16 cellular contexts compared by ENCODE assay signal in genomic region chr22:45073064-45073463, GRCh38.
DNase-seq lines count a peak whose midpoint lies in the region; ATAC-seq and TF ChIP-seq lines count a peak whose summit lies in the region.
"Had no signal": no experiment of that assay in that cellular context is flagged by ENCODE, and none has a peak within 500 bp of the region (broad histone marks: within the 10 kb centered on the region; RNA-seq: fewer than 3 reads in every experiment).

No MANE protein-coding gene starts in this region.

- no peak overlapping the region for H2AK5ac ChIP-seq in mesenchymal stem cell (ENCODE audit: low read length, severe bottlenecking)

- H3K18ac ChIP-seq in mesenchymal stem cell (ENCODE audit: low read depth in 1 of 2, low read length in 2 of 2) = no peak overlapping the region

- H3K27ac ChIP-seq in OCI-LY3 (ENCODE audit: low read length) (no peak overlapping the region), mesenchymal stem cell (ENCODE audit: low read length, poor library complexity, severe bottlenecking) (no peak overlapping the region), Peyer's patch (no peak overlapping the region)
- H3K27ac ChIP-seq: left ventricle myocardium inferior, uterus, WERI-Rb-1 had no signal

- DNase-seq in NCI-H748 (lab: John Stamatoyannopoulos, UW; ENCODE audit: unreplicated experiment) (peak; percentile 63), NCI-H748 treated with DMSO at 0.1 percent for 48 hours (lab: John Stamatoyannopoulos, UW) (no peak), NCI-H1105 (lab: John Stamatoyannopoulos, UW) (peak; percentile 63), mesenchymal stem cell (no peak), left lobe of liver (ENCODE audit: low spot score) (no peak), Peyer's patch (no peak)
- DNase-seq: C1 segment of cervical spinal cord; effector memory CD8-positive, alpha-beta T cell; left ventricle myocardium inferior; NCI-H1092 treated with DMSO at 0.1 percent for 48 hours; NCI-H524; stimulated activated CD4-positive, alpha-beta T cell treated with anti-CD3 and anti-CD28 coated beads, Interleukin-2, amount 100 ng/mL, for 24 hours; uterus; WERI-Rb-1 had no signal

- no peak overlapping the region for H2BK12ac ChIP-seq in mesenchymal stem cell (ENCODE audit: low read length in 2 of 2)

- WGBS in mesenchymal stem cell = 81% methylated on average over 5 of the region's 5 CpGs

- H3K9me3 ChIP-seq in OCI-LY3 (ENCODE audit: insufficient read depth, low read length) = no peaks in the 10 kb centered on the region
- H3K9me3 ChIP-seq in iPS-15b (ENCODE audit: control insufficient read depth, insufficient read depth, low read length) = no peaks in the 10 kb centered on the region
- peaks cover 9% of the 10 kb centered on the region for H3K9me3 ChIP-seq in mesenchymal stem cell (ENCODE audit: control insufficient read depth, low read length)
- H3K9me3 ChIP-seq in Peyer's patch = no peaks in the 10 kb centered on the region
- H3K9me3 ChIP-seq: uterus had no signal

- H3K79me1 ChIP-seq in mesenchymal stem cell (replicated peaks; ENCODE audit: low read length, poor library complexity, severe bottlenecking) = no peaks in the 10 kb centered on the region

- no peak overlapping the region for H4K8ac ChIP-seq in mesenchymal stem cell (ENCODE audit: low read length)

- H4K91ac ChIP-seq in mesenchymal stem cell (ENCODE audit: low read length) = no peak overlapping the region

- no peaks in the 10 kb centered on the region for H3K36me3 ChIP-seq in OCI-LY3 (replicated peaks; ENCODE audit: low read depth, low read length)
- H3K36me3 ChIP-seq in iPS-15b (ENCODE audit: control insufficient read depth, insufficient read depth, low read length) = no peaks in the 10 kb centered on the region
- H3K36me3 ChIP-seq in mesenchymal stem cell (ENCODE audit: control insufficient read depth in 1 of 2, insufficient read depth in 2 of 2, low read depth in 1 of 2, low read length in 2 of 2) = no peaks in the 10 kb centered on the region
- H3K36me3 ChIP-seq in Peyer's patch = no peaks in the 10 kb centered on the region
- H3K36me3 ChIP-seq: left ventricle myocardium inferior, uterus, WERI-Rb-1 had no signal

- no peak overlapping the region for H3K23ac ChIP-seq in mesenchymal stem cell (ENCODE audit: low read length in 2 of 2)

- no peak overlapping the region for H2BK5ac ChIP-seq in mesenchymal stem cell (ENCODE audit: low read depth, low read length, poor library complexity, severe bottlenecking)

- H3K27me3 ChIP-seq in OCI-LY3 (ENCODE audit: low read depth, low read length) (peaks cover 51% of the 10 kb centered on the region), iPS-15b (ENCODE audit: control insufficient read depth, insufficient read depth, low read length) (no peaks in the 10 kb centered on the region), mesenchymal stem cell (ENCODE audit: control insufficient read depth in 1 of 2, insufficient read depth in 1 of 2, low read length in 2 of 2) (peaks cover 37 to 57% of the 10 kb centered on the region in 2 experiments), Peyer's patch (no peaks in the 10 kb centered on the region)

- no peak for ATAC-seq in left lobe of liver
- ATAC-seq: effector memory CD8-positive, alpha-beta T cell had no signal

- no peak overlapping the region for H3K14ac ChIP-seq in mesenchymal stem cell (ENCODE audit: low read length in 2 of 2)

- no peak overlapping the region for H3K9ac ChIP-seq in OCI-LY3 (ENCODE audit: low read length)
- H3K9ac ChIP-seq in iPS-15b (ENCODE audit: low read depth, low read length) = peak overlapping the region; percentile 60
- H3K9ac ChIP-seq in mesenchymal stem cell (ENCODE audit: low read length) = no peak overlapping the region

- TF ChIP-seq CTCF in OCI-LY3 (IDR thresholded peaks at IDR 0.05; ENCODE audit: low read depth, low read length) (no peak), Peyer's patch (IDR thresholded peaks at IDR 0.05) (no peak)

- H3K4me2 ChIP-seq in OCI-LY3 (ENCODE audit: low read length) (peak overlapping the region; percentile 23; the same call in 1 of the 2 replicates), mesenchymal stem cell (ENCODE audit: low read length, poor library complexity, severe bottlenecking) (no peak overlapping the region)

- no peak overlapping the region for H3K4ac ChIP-seq in mesenchymal stem cell (ENCODE audit: low read depth in 1 of 2, low read length in 2 of 2)

- H2BK120ac ChIP-seq in mesenchymal stem cell (ENCODE audit: low read depth, low read length) = no peak overlapping the region

- H3K4me1 ChIP-seq in OCI-LY3 (ENCODE audit: low read length) (peaks cover 10% of the 10 kb centered on the region), iPS-15b (ENCODE audit: control insufficient read depth, insufficient read depth, low read length) (peaks cover 17% of the 10 kb centered on the region), mesenchymal stem cell (ENCODE audit: control insufficient read depth, insufficient read depth, low read depth, low read length) (peaks cover 14% of the 10 kb centered on the region), Peyer's patch (no peaks in the 10 kb centered on the region)
- H3K4me1 ChIP-seq: left ventricle myocardium inferior, uterus had no signal

- H3K4me3 ChIP-seq in OCI-LY3 (ENCODE audit: low read length) (no peak overlapping the region), iPS-15b (ENCODE audit: low read depth, low read length) (peak overlapping the region; percentile 6), mesenchymal stem cell (ENCODE audit: insufficient read depth in 1 of 2, low read depth in 1 of 2, low read length in 2 of 2) (no peak overlapping the region), Peyer's patch (no peak overlapping the region)
- H3K4me3 ChIP-seq: left ventricle myocardium inferior, uterus had no signal

- H2AFZ ChIP-seq in OCI-LY3 (ENCODE audit: low read depth, low read length) = no peak overlapping the region
- H2AFZ ChIP-seq in mesenchymal stem cell (ENCODE audit: low read depth, low read length) = no peak overlapping the region

- peaks cover 7% of the 10 kb centered on the region for H4K20me1 ChIP-seq in OCI-LY3 (ENCODE audit: insufficient read depth, low read length)

- H3K79me2 ChIP-seq in OCI-LY3 (ENCODE audit: low read length) = no peaks in the 10 kb centered on the region

- no peak for TF ChIP-seq POLR2A in Peyer's patch (IDR thresholded peaks at IDR 0.05)

- no peak overlapping the region for H2BK15ac ChIP-seq in mesenchymal stem cell (ENCODE audit: low read depth, poor library complexity, severe bottlenecking)

Comparison
In these comparisons a context has a peak if more than half of its experiments do, and no peak if none do; other contexts are left out.
1. DNase-seq: peak in NCI-H748 (single experiment) and NCI-H1105 (single experiment); none in NCI-H748 treated with DMSO at 0.1 percent for 48 hours (single experiment), mesenchymal stem cell (single experiment), left lobe of liver (single experiment) and Peyer's patch (0 of 3).